24 cellular contexts compared by ENCODE assay signal in genomic region chr17:6603746-6604325, GRCh38. TPM values are rescaled to one million over a fixed set of nuclear protein-coding genes. Genes with fewer than 3 reads are reported as not detected.
DNase-seq lines count a peak whose midpoint lies in the region; ATAC-seq and TF ChIP-seq lines count a peak whose summit lies in the region.
"Had no signal": no experiment of that assay in that cellular context is flagged by ENCODE, and none has a peak within 500 bp of the region (broad histone marks: within the 10 kb centered on the region; RNA-seq: fewer than 3 reads in every experiment).

No MANE protein-coding gene starts in this region.

- peaks cover 18 to 76% (median 58%) of the 10 kb centered on the region in 4 donors for H3K36me3 ChIP-seq in esophagus muscularis mucosa

- ATAC-seq in HG03196 (IDR thresholded peaks at IDR 0.05; ENCODE audit: unreplicated experiment) (no peak), HG03565 (IDR thresholded peaks at IDR 0.05; ENCODE audit: unreplicated experiment) (no peak)
- ATAC-seq: activated CD8-positive, alpha-beta T cell treated with anti-CD3 and anti-CD28 coated beads for 36 hours; activated naive CD4-positive, alpha-beta T cell treated with anti-CD3 and anti-CD28 coated beads, Interleukin-2, amount 50 U/mL, for 72 hours; K562; right lobe of liver; T-cell had no signal

- peaks cover 23% of the 10 kb centered on the region for H3K36me3 Mint-ChIP-seq in mesothelial cell of epicardium

- H3K27ac ChIP-seq in esophagus muscularis mucosa (replicated peaks in 1 of 4): peak overlapping the region; percentile 4 to 56 (median 32)
- H3K27ac ChIP-seq: HL-60, right lobe of liver, RWPE1, WERI-Rb-1 had no signal

- no peak for TF ChIP-seq EP300 in esophagus muscularis mucosa (IDR thresholded peaks at IDR 0.05)

- intact Hi-C loops in esophagus muscularis mucosa (cut with DNase I): no loop called here

- peak overlapping the region; percentile 2 for H3K27ac Mint-ChIP-seq in mesothelial cell of epicardium
- H3K27ac Mint-ChIP-seq: activated CD8-positive, alpha-beta T cell treated with anti-CD3 and anti-CD28 coated beads for 36 hours; activated naive CD4-positive, alpha-beta T cell treated with anti-CD3 and anti-CD28 coated beads, Interleukin-2, amount 50 U/mL, for 72 hours; dendritic cell treated with granulocyte-macrophage colony-stimulating factor and Interleukin-4, amounts not matched to agents 40 ng/mL and 50 ng/mL, for 4 days; T-cell had no signal

- WGBS in esophagus muscularis mucosa: 57% methylated on average over 3 of the region's 3 CpGs

- DNase-seq in Ammon's horn (ENCODE audit: low spot score) (peak; percentile 19), M059J (ENCODE audit: low read depth) (peak; percentile 1), esophagus muscularis mucosa (ENCODE audit: extremely low spot score) (no peak), mesothelial cell of epicardium (ENCODE audit: low spot score in 2 of 2, unreplicated experiment in 2 of 2) (no peak), AG20443 (ENCODE audit: low spot score) (no peak), RKO (ENCODE audit: low spot score) (no peak)
- DNase-seq: activated CD8-positive, alpha-beta T cell treated with anti-CD3 and anti-CD28 coated beads for 36 hours; activated T-cell treated with anti-CD3 and anti-CD28 coated beads, Interleukin-2, amount 50 U/mL, for 48 hours; Calu3; hippocampal formation; kidney; NCI-H2171 treated with DMSO at 0.1 percent for 48 hours; stimulated activated CD4-positive, alpha-beta T cell treated with anti-CD3 and anti-CD28 coated beads, Interleukin-1b, Interleukin-23, amount 100 ng/mL, for 48 hours; T-cell; WERI-Rb-1 had no signal

- TF ChIP-seq POLR2A in esophagus muscularis mucosa (IDR thresholded peaks at IDR 0.05; ENCODE audit: low read depth): no peak

- no peaks in the 10 kb centered on the region for H3K9me3 Mint-ChIP-seq in mesothelial cell of epicardium
- H3K9me3 Mint-ChIP-seq: activated CD8-positive, alpha-beta T cell treated with anti-CD3 and anti-CD28 coated beads for 36 hours; activated naive CD4-positive, alpha-beta T cell treated with anti-CD3 and anti-CD28 coated beads, Interleukin-2, amount 50 U/mL, for 72 hours; brain; dendritic cell treated with granulocyte-macrophage colony-stimulating factor and Interleukin-4, amounts not matched to agents 40 ng/mL and 50 ng/mL, for 4 days; T-cell had no signal

- H3K4me3 Mint-ChIP-seq in mesothelial cell of epicardium: no peak overlapping the region
- H3K4me3 Mint-ChIP-seq: activated CD8-positive, alpha-beta T cell treated with anti-CD3 and anti-CD28 coated beads for 36 hours; brain; dendritic cell treated with granulocyte-macrophage colony-stimulating factor and Interleukin-4, amounts not matched to agents 40 ng/mL and 50 ng/mL, for 4 days; T-cell had no signal

- H3K27me3 Mint-ChIP-seq in mesothelial cell of epicardium (ENCODE audit: low read depth): no peaks in the 10 kb centered on the region
- H3K27me3 Mint-ChIP-seq: activated CD8-positive, alpha-beta T cell treated with anti-CD3 and anti-CD28 coated beads for 36 hours; brain; dendritic cell treated with granulocyte-macrophage colony-stimulating factor and Interleukin-4, amounts not matched to agents 40 ng/mL and 50 ng/mL, for 4 days; T-cell had no signal

- H3K4me1 ChIP-seq in esophagus muscularis mucosa: peaks cover 0 to 47% (median 20%) of the 10 kb centered on the region in 4 donors

- no peaks in the 10 kb centered on the region for H3K27me3 ChIP-seq in esophagus muscularis mucosa
- H3K27me3 ChIP-seq: right lobe of liver had no signal

- H3K9me3 ChIP-seq in esophagus muscularis mucosa: no peaks in the 10 kb centered on the region
- H3K9me3 ChIP-seq: right lobe of liver had no signal

- H3K4me3 ChIP-seq in esophagus muscularis mucosa: no peak overlapping the region
- H3K4me3 ChIP-seq: K562, right lobe of liver had no signal

- H3K4me1 Mint-ChIP-seq in mesothelial cell of epicardium: no peaks in the 10 kb centered on the region

- TF ChIP-seq CTCF in esophagus muscularis mucosa (IDR thresholded peaks at IDR 0.05) (no peak), mesothelial cell of epicardium (IDR thresholded peaks at IDR 0.05; ENCODE audit: unreplicated experiment) (no peak)

RNA-seq across cellular contexts. Expression of gene KIAA0753, which starts 36.7 kb away (rescaled TPM):
- 7.2 and 12.9 TPM in 2 replicates for total RNA-seq in M059J (2014; rRNA removed; shearing (Covaris generic))
- 10 to 100 TPM; 36.9 to 73.9 (median 46.4) TPM for total RNA-seq in esophagus muscularis mucosa
- 36.1 to 45.3 TPM (median 41.1 TPM) in 3 replicates for total RNA-seq in mesothelial cell of epicardium

RNA-seq across cellular contexts. Expression of gene TXNDC17, which starts 37.0 kb away (rescaled TPM):
- 250 and 253 TPM in 2 replicates for total RNA-seq in M059J (2014; rRNA removed; shearing (Covaris generic))
- total RNA-seq in esophagus muscularis mucosa: 100 to 1,000 TPM in 1 of 4 donors, 10 to 100 TPM in 3; 58.5 to 109 (median 74.2) TPM
- 41.0 to 52.4 TPM (median 45.5 TPM) in 3 replicates for total RNA-seq in mesothelial cell of epicardium

RNA-seq across cellular contexts. Expression of gene PITPNM3, which starts 47.5 kb away (rescaled TPM):
- total RNA-seq in M059J (2014; rRNA removed; shearing (Covaris generic)): 0.39 and 0.89 TPM in 2 replicates
- total RNA-seq in esophagus muscularis mucosa: 10 to 100 TPM; 46.5 to 93.2 (median 68.9) TPM
- 1.9 to 2.4 TPM (median 2.3 TPM) in 3 replicates for total RNA-seq in mesothelial cell of epicardium

RNA-seq across cellular contexts. Expression of gene MED31, which starts 47.6 kb away (rescaled TPM):
- total RNA-seq in M059J (2014; rRNA removed; shearing (Covaris generic)): 13.4 and 29.9 TPM in 2 replicates
- total RNA-seq in esophagus muscularis mucosa (1 to 10 TPM; 4.5 to 8.7 (median 6.9) TPM), mesothelial cell of epicardium (11.8 to 13.5 TPM (median 12.1 TPM) in 3 replicates)

RNA-seq across cellular contexts. Expression of gene C17orf100, which starts 47.7 kb away (rescaled TPM):
- 0.62 and 1.6 TPM in 2 replicates for total RNA-seq in M059J (2014; rRNA removed; shearing (Covaris generic))
- 1 to 10 TPM in 1 of 4 donors, under 1 TPM in 3; 0.50 to 1.5 (median 0.84) TPM for total RNA-seq in esophagus muscularis mucosa
- total RNA-seq in mesothelial cell of epicardium: 6.1 to 7.6 TPM (median 7.1 TPM) in 3 replicates

Comparison
In these comparisons a context has a peak if more than half of its experiments do, and no peak if none do; other contexts are left out.
1. DNase-seq: peak in Ammon's horn (single experiment) and M059J (single experiment); none in esophagus muscularis mucosa (single experiment), mesothelial cell of epicardium (0 of 2), AG20443 (single experiment) and RKO (single experiment).
2. RNA of gene PITPNM3, which starts 47.5 kb away (total RNA-seq): 46.5 to 93.2 TPM in esophagus muscularis mucosa; 1.9 to 2.4 TPM in mesothelial cell of epicardium and 0.39 to 0.89 TPM in M059J; every median in the first group is over 10 times any median in the second.